Comparison of ENCODE assay signal across 9 cellular contexts in genomic region chr2:240921319-240922233, GRCh38. TPM values are rescaled to one million over a fixed set of nuclear protein-coding genes. Genes with fewer than 3 reads are reported as not detected.
DNase-seq lines count a peak whose midpoint lies in the region; ATAC-seq and TF ChIP-seq lines count a peak whose summit lies in the region.
"Had no signal": no experiment of that assay in that cellular context is flagged by ENCODE, and none has a peak within 500 bp of the region (broad histone marks: within the 10 kb centered on the region; RNA-seq: fewer than 3 reads in every experiment).

No MANE protein-coding gene starts in this region.

- peak overlapping the region; percentile 96 for H2AK9ac ChIP-seq in IMR-90 (replicated peaks; ENCODE audit: low read depth, low read length, poor library complexity)

- WGBS in IMR-90 (ENCODE audit: extremely low coverage in 2 of 2, insufficient read length in 1 of 2), 2 experiments: 14% methylated on average over 4 of the region's 14 CpGs; no CpG with 5 or more reads in 1 of the 2 experiments

- peak; percentile 2; the same call in 1 of the 2 replicates for TF ChIP-seq RAD21 in IMR-90 (IDR thresholded peaks at IDR 0.05; ENCODE audit: low read length)

- POLR2A ChIA-PET in IMR-90 (lab: Charles Lee; ENCODE audit: unreplicated experiment): no interaction called here

- TF ChIP-seq POLR2A in IMR-90 (IDR thresholded peaks at IDR 0.05; ENCODE audit: low read depth, low read length): peak; percentile 63

- no peaks in the 10 kb centered on the region for H3K79me1 ChIP-seq in IMR-90 (ENCODE audit: low read depth in 1 of 2, low read length in 2 of 2)

- peak overlapping the region; percentile 92; the same call in 2 of the 3 replicates for H2BK15ac ChIP-seq in IMR-90 (ENCODE audit: low read depth, low read length)

- H3K79me2 ChIP-seq in MM.1S (ENCODE audit: low read length): no peaks in the 10 kb centered on the region

- peak overlapping the region; percentile 86 for H2BK20ac ChIP-seq in IMR-90 (ENCODE audit: low read depth, low read length)

- ATAC-seq in IMR-90 (ENCODE audit: low read depth) (peak; percentile 83), GM21786 (IDR thresholded peaks at IDR 0.05; ENCODE audit: unreplicated experiment) (no peak), GM19023 (IDR thresholded peaks at IDR 0.05; ENCODE audit: unreplicated experiment) (no peak)

- H3K4me3 ChIP-seq in IMR-90 (ENCODE audit: insufficient read depth, low read depth, low read length): no peak overlapping the region
- no peak overlapping the region for H3K4me3 ChIP-seq in cardiac fibroblast (replicated peaks in 1 of 2; ENCODE audit: low read depth in 2 of 2, low read length in 2 of 2)
- H3K4me3 ChIP-seq in MM.1S (ENCODE audit: low read length): no peak overlapping the region

- H3K36me3 ChIP-seq in IMR-90 (ENCODE audit: control insufficient read depth, insufficient read depth, low read length) (no peaks in the 10 kb centered on the region), MM.1S (replicated peaks; ENCODE audit: insufficient read depth, low read length) (no peaks in the 10 kb centered on the region)

- H4K20me1 ChIP-seq in IMR-90 (ENCODE audit: insufficient read depth, low read length) (no peaks in the 10 kb centered on the region), MM.1S (ENCODE audit: insufficient read depth, low read length) (no peaks in the 10 kb centered on the region)

- H3K56ac ChIP-seq in IMR-90 (ENCODE audit: extremely low read depth, insufficient read depth, low read length): peak overlapping the region; percentile 22

- peak overlapping the region; percentile 74 for H3K18ac ChIP-seq in IMR-90 (ENCODE audit: low read depth, low read length)

- TF ChIP-seq CTCF in IMR-90 (conservative IDR thresholded peaks at IDR 0.05; ENCODE audit: low read depth, low read length) (no peak), cardiac fibroblast (IDR thresholded peaks at IDR 0.05; ENCODE audit: low read depth, low read length) (no peak), MM.1S (IDR thresholded peaks at IDR 0.05; ENCODE audit: low read length) (no peak)

- in situ Hi-C loops in ACHN (cut with HindIII; ENCODE audit: low pct_ligation_motif_present, low pct_unique_long_range_greater_than_20kb, low sequenced_read_pairs) (no loop called here), IMR-90 (cut with MboI; ENCODE audit: low sequenced_read_pairs) (no loop called here)

- peak overlapping the region; percentile 83 to 84 for H4K8ac ChIP-seq in IMR-90 (ENCODE audit: low read depth in 2 of 2, low read length in 2 of 2)

- peak overlapping the region; percentile 93 for H2BK5ac ChIP-seq in IMR-90 (ENCODE audit: low read depth, low read length, poor library complexity, severe bottlenecking)

- peak; percentile 91 for DNase-seq in ACHN
- peak; percentile 96 for DNase-seq in IMR-90
- DNase-seq in cardiac fibroblast (ENCODE audit: low read depth in 2 of 2): peak; percentile 94 to 95
- DNase-seq in middle frontal gyrus (ENCODE audit: extremely low spot score, low spot score): peak; percentile 11
- DNase-seq in MM.1S: no peak
- no peak for DNase-seq in mucosa of gallbladder (ENCODE audit: low spot score)
- DNase-seq: KBM-7 had no signal

- H3K27me3 ChIP-seq in IMR-90 (ENCODE audit: control insufficient read depth, insufficient read depth, low read length): no peaks in the 10 kb centered on the region
- peaks cover 45% of the 10 kb centered on the region for H3K27me3 ChIP-seq in MM.1S (replicated peaks; ENCODE audit: insufficient read depth, low read length)

- peak overlapping the region; percentile 99 for H2AK5ac ChIP-seq in IMR-90 (ENCODE audit: low read depth, low read length)

- H3K4me2 ChIP-seq in IMR-90 (ENCODE audit: low read depth, low read length) (no peak overlapping the region), MM.1S (ENCODE audit: low read depth, low read length) (no peak overlapping the region)

- peaks cover 35% of the 10 kb centered on the region for H3K4me1 ChIP-seq in IMR-90 (ENCODE audit: control insufficient read depth, insufficient read depth, low read length)
- H3K4me1 ChIP-seq in MM.1S (ENCODE audit: low read length): no peaks in the 10 kb centered on the region

- peak overlapping the region; percentile 83 for H4K5ac ChIP-seq in IMR-90 (ENCODE audit: low read depth, low read length)

- H3K9me3 ChIP-seq in IMR-90 (ENCODE audit: control insufficient read depth, insufficient read depth, low read length): no peaks in the 10 kb centered on the region
- H3K9me3 ChIP-seq in MM.1S (replicated peaks; ENCODE audit: insufficient read depth, low read length): no peaks in the 10 kb centered on the region

- H4K91ac ChIP-seq in IMR-90 (ENCODE audit: insufficient read depth, low read depth, low read length): peak overlapping the region; percentile 96

- H3K23ac ChIP-seq in IMR-90 (ENCODE audit: low read depth, low read length): peak overlapping the region; percentile 77

- H3K9me2 ChIP-seq in MM.1S (replicated peaks; ENCODE audit: insufficient read depth, low read length): no peaks in the 10 kb centered on the region

- peak overlapping the region; percentile 96 for H2BK120ac ChIP-seq in IMR-90 (ENCODE audit: low read depth, low read length)

- no TSS peak for BruUV-seq in IMR-90 (replicated peaks; lab: Mats Ljungman, UMichigan)

- H3K14ac ChIP-seq in IMR-90 (replicated peaks; ENCODE audit: low read depth, low read length): peak overlapping the region; percentile 81

- H3K9ac ChIP-seq in IMR-90 (ENCODE audit: low read depth, low read length) (peak overlapping the region; percentile 3; the same call in 1 of the 2 replicates), MM.1S (ENCODE audit: low read length) (no peak overlapping the region)

- dilution Hi-C loops in IMR-90 (cut with HindIII; ENCODE audit: low sequenced_read_pairs, unreplicated experiment): no loop called here

- intact Hi-C loops in IMR-90 (cut with micrococcal nuclease): no loop called here

- peaks cover 19% of the 10 kb centered on the region for H3K9me1 ChIP-seq in IMR-90 (ENCODE audit: insufficient read depth, low read length)

- CTCF ChIA-PET in IMR-90 (lab: Yijun Ruan, JAX): no interaction called here

- H3K27ac ChIP-seq in IMR-90 (ENCODE audit: insufficient read depth, low read length): peak overlapping the region; percentile 78
- no peak overlapping the region for H3K27ac ChIP-seq in MM.1S (ENCODE audit: low read length)

- H2AFZ ChIP-seq in IMR-90 (replicated peaks; ENCODE audit: low read length, poor library complexity) (peak overlapping the region; percentile 75), MM.1S (ENCODE audit: low read length) (no peak overlapping the region)

- H3F3A ChIP-seq in MM.1S (ENCODE audit: insufficient read depth, low read length): no peaks in the 10 kb centered on the region

- peak overlapping the region; percentile 98 for H3K4ac ChIP-seq in IMR-90 (ENCODE audit: low read depth, low read length)

TF ChIP-seq in IMR-90, 13 proteins besides CTCF, POLR2A, EP300 and RAD21:
- TF ChIP-seq MAZ (IDR thresholded peaks at IDR 0.05; ENCODE audit: borderline replicate concordance, low read depth, low read length): peak; percentile 92
- TF ChIP-seq SMC3 (IDR thresholded peaks at IDR 0.05; ENCODE audit: low read depth, low read length): no peak
- TF ChIP-seq FOS (IDR thresholded peaks at IDR 0.05; ENCODE audit: low read depth, low read length): peak; percentile 96
- TF ChIP-seq, protein P1, sequence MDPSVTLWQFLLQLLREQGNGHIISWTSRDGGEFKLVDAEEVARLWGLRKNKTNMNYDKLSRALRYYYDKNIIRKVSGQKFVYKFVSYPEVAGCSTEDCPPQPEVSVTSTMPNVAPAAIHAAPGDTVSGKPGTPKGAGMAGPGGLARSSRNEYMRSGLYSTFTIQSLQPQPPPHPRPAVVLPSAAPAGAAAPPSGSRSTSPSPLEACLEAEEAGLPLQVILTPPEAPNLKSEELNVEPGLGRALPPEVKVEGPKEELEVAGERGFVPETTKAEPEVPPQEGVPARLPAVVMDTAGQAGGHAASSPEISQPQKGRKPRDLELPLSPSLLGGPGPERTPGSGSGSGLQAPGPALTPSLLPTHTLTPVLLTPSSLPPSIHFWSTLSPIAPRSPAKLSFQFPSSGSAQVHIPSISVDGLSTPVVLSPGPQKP (IDR thresholded peaks at IDR 0.05; ENCODE audit: borderline replicate concordance, low read depth, low read length): no peak
- TF ChIP-seq, protein P2, sequence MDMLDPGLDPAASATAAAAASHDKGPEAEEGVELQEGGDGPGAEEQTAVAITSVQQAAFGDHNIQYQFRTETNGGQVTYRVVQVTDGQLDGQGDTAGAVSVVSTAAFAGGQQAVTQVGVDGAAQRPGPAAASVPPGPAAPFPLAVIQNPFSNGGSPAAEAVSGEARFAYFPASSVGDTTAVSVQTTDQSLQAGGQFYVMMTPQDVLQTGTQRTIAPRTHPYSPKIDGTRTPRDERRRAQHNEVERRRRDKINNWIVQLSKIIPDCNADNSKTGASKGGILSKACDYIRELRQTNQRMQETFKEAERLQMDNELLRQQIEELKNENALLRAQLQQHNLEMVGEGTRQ (IDR thresholded peaks at IDR 0.05; ENCODE audit: low read depth, low read length): no peak
- peak; percentile 48 for TF ChIP-seq BHLHE40 (IDR thresholded peaks at IDR 0.05; ENCODE audit: low read depth, low read length)
- TF ChIP-seq RCOR1 (IDR thresholded peaks at IDR 0.05; ENCODE audit: insufficient replicate concordance, low read length): no peak
- TF ChIP-seq MXI1 (IDR thresholded peaks at IDR 0.05; ENCODE audit: borderline replicate concordance, low read depth, low read length): peak; percentile 28; the same call in 1 of the 2 replicates
- TF ChIP-seq CEBPB (IDR thresholded peaks at IDR 0.05; ENCODE audit: low read depth, low read length): no peak
- TF ChIP-seq RFX5 (IDR thresholded peaks at IDR 0.05; ENCODE audit: low read depth, low read length): no peak
- TF ChIP-seq MAFK (IDR thresholded peaks at IDR 0.05; ENCODE audit: low read depth, low read length): no peak
- TF ChIP-seq NFE2L2 (IDR thresholded peaks at IDR 0.05; ENCODE audit: low read depth, low read length): no peak; the same call in 1 of the 2 replicates
- no peak for TF ChIP-seq CHD1 (IDR thresholded peaks at IDR 0.05; ENCODE audit: low read depth, low read length)
TF ChIP-seq in IMR-90: peak in this region for 4.

RNA-seq across cellular contexts. Expression of gene CROCC2, which starts 15.4 kb away (rescaled TPM):
- total RNA-seq in IMR-90 (2012; rRNA removed) (not detected in 2 replicates), mucosa of gallbladder (0.09 TPM)
- not detected in 2 replicates for polyA plus RNA-seq in IMR-90 (2012; rRNA removed)
- not detected in 2 replicates for polyA plus RNA-seq in IMR-90 (2012; cell fraction: cytosol; rRNA removed)
- polyA plus RNA-seq in IMR-90 (2012; cell fraction: nucleus; rRNA removed; ENCODE audit: low replicate concordance): 0.03 and 0.17 TPM in 2 replicates

RNA-seq across cellular contexts. Expression of gene MAB21L4, which starts 25.6 kb away (rescaled TPM):
- total RNA-seq in IMR-90 (2012; rRNA removed): not detected in 2 replicates
- polyA plus RNA-seq in IMR-90 (2012; rRNA removed): not detected in 2 replicates
- polyA plus RNA-seq in IMR-90 (2012; cell fraction: cytosol; rRNA removed): not detected in 2 replicates
- polyA plus RNA-seq in IMR-90 (2012; cell fraction: nucleus; rRNA removed; ENCODE audit: low replicate concordance): 0.02 TPM in 1 of 2 replicates, not detected in the other
- 2.8 TPM for total RNA-seq in mucosa of gallbladder

RNA-seq across cellular contexts. Expression of gene AGXT, which starts 53.0 kb away (rescaled TPM):
- total RNA-seq in IMR-90 (2012; rRNA removed): not detected in 2 replicates
- not detected in 2 replicates for polyA plus RNA-seq in IMR-90 (2012; rRNA removed)
- polyA plus RNA-seq in IMR-90 (2012; cell fraction: cytosol; rRNA removed): not detected in 2 replicates
- not detected in 2 replicates for polyA plus RNA-seq in IMR-90 (2012; cell fraction: nucleus; rRNA removed; ENCODE audit: low replicate concordance)
- total RNA-seq in mucosa of gallbladder: 1.6 TPM

Comparison
In these comparisons a context has a peak if more than half of its experiments do, and no peak if none do; other contexts are left out.
1. DNase-seq: peak in ACHN (single experiment), IMR-90 (single experiment), cardiac fibroblast (2 of 2) and middle frontal gyrus (single experiment); none in MM.1S (single experiment) and mucosa of gallbladder (single experiment).